Comparison of ENCODE assay signal across 29 cellular contexts in the genomic region with DNA sequence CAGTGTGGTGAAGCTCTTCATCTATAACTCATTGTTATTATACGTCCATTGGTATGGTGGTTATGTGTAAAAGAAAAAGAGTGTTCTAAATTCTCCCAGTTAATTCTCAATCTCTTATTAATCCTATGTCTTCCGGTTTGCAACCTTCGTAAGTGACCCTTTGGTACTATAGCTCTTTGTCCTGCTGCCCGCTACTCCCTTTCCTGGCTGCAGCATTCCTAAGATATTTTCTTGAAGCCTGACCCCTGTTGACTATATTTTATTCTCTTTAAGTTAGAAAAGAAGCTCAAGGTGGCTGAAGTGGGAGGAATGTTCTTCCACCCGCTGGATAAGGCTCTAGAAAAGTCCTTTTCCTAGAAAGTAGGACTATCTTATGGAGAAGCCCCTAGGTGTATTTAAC.
"Had no signal": no experiment of that assay in that cellular context is flagged by ENCODE, and none has a peak within 500 bp of the region (broad histone marks: within the 10 kb centered on the region; RNA-seq: fewer than 3 reads in every experiment).

No MANE protein-coding gene starts in this region.

- H3K36me3 Mint-ChIP-seq: immature natural killer cell; naive B cell; natural killer cell treated with Interleukin-12 subunit alpha and Interleukin-12 subunit beta and Interleukin-15 and Interleukin-18, amount 100 ng/mL, for 72 hours; stimulated activated effector memory CD8-positive, alpha-beta T cell treated with anti-CD3 and anti-CD28 coated beads, Interleukin-12 subunit alpha, Interleukin-12 subunit beta, amount 100 ng/mL, for 72 hours had no signal

- H3K4me1 Mint-ChIP-seq: immature natural killer cell; naive B cell; neural crest cell; stimulated activated effector memory CD8-positive, alpha-beta T cell treated with anti-CD3 and anti-CD28 coated beads, Interleukin-12 subunit alpha, Interleukin-12 subunit beta, amount 100 ng/mL, for 72 hours had no signal

- H3K27ac Mint-ChIP-seq: immature natural killer cell; naive B cell; natural killer cell treated with Interleukin-12 subunit alpha and Interleukin-12 subunit beta and Interleukin-15 and Interleukin-18, amount 100 ng/mL, for 72 hours; stimulated activated effector memory CD8-positive, alpha-beta T cell treated with anti-CD3 and anti-CD28 coated beads, Interleukin-12 subunit alpha, Interleukin-12 subunit beta, amount 100 ng/mL, for 72 hours had no signal

- H3K27me3 Mint-ChIP-seq: naive B cell; natural killer cell treated with Interleukin-12 subunit alpha and Interleukin-12 subunit beta and Interleukin-15 and Interleukin-18, amount 100 ng/mL, for 72 hours had no signal

- H3K4me3 ChIP-seq: coronary artery, gastrocnemius medialis, hepatocyte, lower lobe of right lung, mucosa of descending colon, prostate gland, sigmoid colon, stomach, thyroid gland, vagina had no signal

- DNase-seq: dermis blood vessel endothelial cell; effector memory CD4-positive, alpha-beta T cell; foreskin fibroblast; gastrocnemius medialis; head of caudate nucleus; immature natural killer cell; islet precursor cell; kidney glomerular epithelial cell; left colon; left ventricle myocardium superior; lower lobe of right lung; mucosa of descending colon; naive B cell; nucleus accumbens; right cardiac atrium; sigmoid colon; stimulated activated CD4-positive, alpha-beta T cell treated with anti-CD3 and anti-CD28 coated beads, Interleukin-2, amount 100 ng/mL, for 24 hours; stimulated activated CD4-positive, alpha-beta T cell treated with anti-CD3 and anti-CD28 coated beads, Interleukin-4, amount 100 ng/mL, for 24 hours; stimulated activated naive CD4-positive, alpha-beta T cell treated with Interleukin-2 at 50 U/mL for 16 hours; stomach; thyroid gland; trophoblast cell had no signal

- H3K4me3 Mint-ChIP-seq: immature natural killer cell; naive B cell; natural killer cell treated with Interleukin-12 subunit alpha and Interleukin-12 subunit beta and Interleukin-15 and Interleukin-18, amount 100 ng/mL, for 72 hours; neural crest cell; stimulated activated effector memory CD8-positive, alpha-beta T cell treated with anti-CD3 and anti-CD28 coated beads, Interleukin-12 subunit alpha, Interleukin-12 subunit beta, amount 100 ng/mL, for 72 hours had no signal
